In genomic region chr22:27724181-27724580, GRCh38 we compare ENCODE assay signal across 22 cellular contexts.
"Had no signal": no experiment of that assay in that cellular context is flagged by ENCODE, and none has a peak within 500 bp of the region (broad histone marks: within the 10 kb centered on the region; RNA-seq: fewer than 3 reads in every experiment).

No MANE protein-coding gene starts in this region.

- H3K36me3 Mint-ChIP-seq: activated naive CD8-positive, alpha-beta T cell treated with anti-CD3 and anti-CD28 coated beads for 36 hours; memory B cell; naive thymus-derived CD4-positive, alpha-beta T cell had no signal

- H3K9me3 Mint-ChIP-seq: activated B cell treated with CpG ODN at 0.5 μM for 24 hours; activated naive CD8-positive, alpha-beta T cell treated with anti-CD3 and anti-CD28 coated beads for 36 hours; activated T-cell treated with anti-CD3 and anti-CD28 coated beads, Interleukin-2, amount 50 U/mL, for 24 hours had no signal

- H3K27me3 Mint-ChIP-seq: T-helper 17 cell had no signal

- H3K4me1 Mint-ChIP-seq: activated B cell treated with CpG ODN at 0.5 μM for 24 hours; activated CD4-positive, alpha-beta T cell treated with anti-CD3 and anti-CD28 coated beads for 36 hours; activated naive CD8-positive, alpha-beta T cell treated with anti-CD3 and anti-CD28 coated beads for 36 hours; activated T-helper 17 cell treated with anti-CD3 and anti-CD28 coated beads, Interleukin-2, amount 50 U/mL, for 72 hours had no signal

- DNase-seq: activated B cell treated with CpG ODN at 0.5 μM for 24 hours; activated CD4-positive, alpha-beta T cell treated with anti-CD3 and anti-CD28 coated beads for 36 hours; activated CD4-positive, alpha-beta T cell treated with anti-CD3 and anti-CD28 coated beads, Interleukin-2, amount 50 U/mL, for 4 hours; activated CD8-positive, alpha-beta memory T cell treated with anti-CD3 and anti-CD28 coated beads for 24 hours; activated CD8-positive, alpha-beta memory T cell treated with anti-CD3 and anti-CD28 coated beads, Interleukin-2, amount 50 U/mL, for 4 hours; activated naive CD4-positive, alpha-beta T cell; activated naive CD8-positive, alpha-beta T cell treated with anti-CD3 and anti-CD28 coated beads for 36 hours; activated T-cell treated with anti-CD3 and anti-CD28 coated beads, Interleukin-2, amount 50 U/mL, for 24 hours; cortex of kidney; heart left ventricle; naive thymus-derived CD4-positive, alpha-beta T cell; psoas muscle; stimulated activated CD4-positive, alpha-beta T cell treated with anti-CD3 and anti-CD28 coated beads, Interleukin-4, amount 100 ng/mL, for 4 hours; stimulated activated naive CD8-positive, alpha-beta T cell treated with anti-CD3 and anti-CD28 coated beads, Interleukin-15, Interleukin-2, amounts not matched to agents 100 U/mL and 50 U/mL, for 24 hours; SW 1271; T-helper 17 cell had no signal

- H3K27ac Mint-ChIP-seq: activated B cell treated with CpG ODN at 0.5 μM for 24 hours; activated CD4-positive, alpha-beta T cell treated with anti-CD3 and anti-CD28 coated beads for 36 hours; activated naive CD8-positive, alpha-beta T cell treated with anti-CD3 and anti-CD28 coated beads for 36 hours; activated T-cell treated with anti-CD3 and anti-CD28 coated beads, Interleukin-2, amount 50 U/mL, for 24 hours; activated T-helper 17 cell treated with anti-CD3 and anti-CD28 coated beads, Interleukin-2, amount 50 U/mL, for 72 hours; memory B cell; naive thymus-derived CD4-positive, alpha-beta T cell; T-helper 17 cell had no signal

- H3K27me3 ChIP-seq: gastroesophageal sphincter, heart left ventricle, right atrium auricular region, upper lobe of right lung had no signal

- H3K9me3 ChIP-seq: gastroesophageal sphincter, heart left ventricle, psoas muscle, right atrium auricular region, upper lobe of right lung had no signal

- H3K36me3 ChIP-seq: gastroesophageal sphincter, heart left ventricle, right atrium auricular region, upper lobe of right lung had no signal

- H3K4me3 Mint-ChIP-seq: activated B cell treated with CpG ODN at 0.5 μM for 24 hours; activated CD4-positive, alpha-beta T cell treated with anti-CD3 and anti-CD28 coated beads for 36 hours; activated naive CD8-positive, alpha-beta T cell treated with anti-CD3 and anti-CD28 coated beads for 36 hours; activated T-cell treated with anti-CD3 and anti-CD28 coated beads, Interleukin-2, amount 50 U/mL, for 24 hours; activated T-helper 17 cell treated with anti-CD3 and anti-CD28 coated beads, Interleukin-2, amount 50 U/mL, for 72 hours; memory B cell; naive thymus-derived CD4-positive, alpha-beta T cell; neural crest cell; T-helper 17 cell had no signal

- H3K27ac ChIP-seq: gastroesophageal sphincter, psoas muscle, right atrium auricular region, upper lobe of right lung had no signal

- H3K4me3 ChIP-seq: gastroesophageal sphincter, heart left ventricle, psoas muscle, right atrium auricular region, upper lobe of right lung had no signal
